Comparison of ENCODE assay signal across 25 cellular contexts in the genomic region with DNA sequence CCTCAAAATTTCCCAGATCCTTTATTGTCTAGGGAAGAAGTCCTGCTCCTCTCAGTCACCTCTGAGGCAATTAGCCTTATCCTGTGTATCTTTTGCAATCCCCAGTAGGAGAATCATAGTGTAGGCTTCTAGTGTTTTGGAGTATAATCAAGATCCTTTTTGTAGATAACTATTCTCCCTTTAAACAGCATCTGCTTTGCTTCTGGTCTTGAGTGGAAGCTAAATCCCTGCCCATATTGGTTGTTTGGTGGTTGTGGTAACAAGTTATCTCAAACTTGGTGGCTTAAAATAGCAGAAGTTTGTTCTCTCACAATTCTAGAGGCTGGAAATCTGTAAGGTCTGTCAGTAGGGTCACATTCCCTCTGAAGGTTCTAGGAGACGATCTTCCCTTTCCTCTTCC.
"Had no signal": no experiment of that assay in that cellular context is flagged by ENCODE, and none has a peak within 500 bp of the region (broad histone marks: within the 10 kb centered on the region; RNA-seq: fewer than 3 reads in every experiment).

No MANE protein-coding gene starts in this region.

- ATAC-seq: activated CD8-positive, alpha-beta T cell treated with anti-CD3 and anti-CD28 coated beads for 36 hours; activated naive CD4-positive, alpha-beta T cell treated with anti-CD3 and anti-CD28 coated beads, Interleukin-2, amount 50 U/mL, for 72 hours; activated T-cell treated with anti-CD3 and anti-CD28 coated beads, Interleukin-2, amount 50 U/mL, for 72 hours; activated T-helper 17 cell treated with anti-CD3 and anti-CD28 coated beads, Interleukin-2, amount 50 U/mL, for 72 hours had no signal

- DNase-seq: activated CD4-positive, alpha-beta T cell treated with anti-CD3 and anti-CD28 coated beads, Interleukin-2, amount 10 ng/mL, durations not matched to agents 24 days and 14 days; activated CD4-positive, alpha-beta T cell treated with anti-CD3 and anti-CD28 coated beads, Interleukin-2, amount 50 U/mL, for 4 hours; activated CD8-positive, alpha-beta T cell treated with anti-CD3 and anti-CD28 coated beads for 36 hours; activated effector memory CD4-positive, alpha-beta T cell treated with anti-CD3 and anti-CD28 coated beads, Interleukin-2, amount 50 U/mL, for 16 hours; activated naive CD4-positive, alpha-beta T cell treated with Interleukin-2 at 50 U/mL for 16 hours; activated T-cell treated with anti-CD3 and anti-CD28 coated beads, Interleukin-2, amount 50 U/mL, for 1 hour; activated T-cell treated with anti-CD3 and anti-CD28 coated beads, Interleukin-2, amount 50 U/mL, for 72 hours; amniotic stem cell; aorta; brain microvascular endothelial cell; central memory CD4-positive, alpha-beta T cell; NCI-H1048; NCI-H1105 treated with DMSO at 0.1 percent for 48 hours; NCI-H1436 treated with DMSO at 0.1 percent for 48 hours; NCI-H1694 treated with DMSO at 0.1 percent for 48 hours; NCI-H2029; NCI-H345; NCI-H524 treated with DMSO at 0.1 percent for 48 hours; NK-92 treated with Interleukin-12 subunit alpha and Interleukin-12 subunit beta, amount 100 ng/mL, for 24 hours; SHP77; SJCRH30; T1000 had no signal

- H3K4me3 ChIP-seq: SJCRH30, SK-N-MC had no signal
